ENCODE assay signal across 13 cellular contexts in the genomic region with DNA sequence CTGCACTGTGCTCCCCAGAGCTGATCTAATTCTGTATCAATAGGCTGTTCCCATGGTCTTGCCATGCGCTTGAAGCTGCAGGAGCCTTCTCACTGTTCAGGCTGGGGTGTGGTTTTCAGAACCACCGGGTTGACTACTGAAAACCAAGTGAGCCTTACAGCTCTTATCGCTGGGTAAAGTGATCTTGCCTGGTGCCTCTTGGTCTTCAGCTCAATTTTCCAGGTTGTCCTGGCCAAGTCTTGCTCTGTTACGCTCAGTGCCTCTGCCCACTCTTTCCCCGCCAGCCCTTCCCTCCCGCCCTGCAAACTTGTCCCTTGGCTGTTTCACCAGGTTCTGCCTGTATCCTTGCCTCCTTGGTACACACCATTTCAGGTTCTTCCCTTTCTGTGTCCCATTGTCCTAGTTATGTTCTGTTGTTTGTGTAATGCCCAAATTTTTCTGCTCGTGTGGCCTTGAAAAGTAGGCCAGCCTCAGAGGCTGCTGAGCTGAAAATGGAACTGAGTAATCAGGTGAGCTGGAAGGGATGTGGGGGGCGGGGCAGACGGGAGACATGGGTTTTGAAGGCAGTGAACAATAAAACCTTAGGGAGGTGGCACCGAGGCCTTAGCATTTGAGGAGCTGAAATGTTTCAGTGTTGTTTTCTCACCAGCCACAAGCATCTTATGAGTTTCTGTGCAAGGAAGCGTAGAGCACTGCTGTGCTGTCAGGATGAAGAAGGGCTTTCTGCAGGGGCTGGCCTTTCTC. TPM values are rescaled to one million over a fixed set of nuclear protein-coding genes. Genes with fewer than 3 reads are reported as not detected.
A peak's percentile ranks its signal among the peaks of the same experiment; 100 is the strongest.
DNase-seq lines count a peak whose midpoint lies in the region; ATAC-seq and TF ChIP-seq lines count a peak whose summit lies in the region.
"Had no signal": no experiment of that assay in that cellular context is flagged by ENCODE, and none has a peak within 500 bp of the region (broad histone marks: within the 10 kb centered on the region; RNA-seq: fewer than 3 reads in every experiment).

No MANE protein-coding gene starts in this region.

- H3K4me1 Mint-ChIP-seq in activated CD4-positive, alpha-beta memory T cell treated with anti-CD3 and anti-CD28 coated beads for 36 hours (ENCODE audit: low read depth), result peaks cover 34% of the 10 kb centered on the region
- peaks cover 9% of the 10 kb centered on the region for H3K4me1 Mint-ChIP-seq in nephron

- CTCF ChIA-PET in activated CD4-positive, alpha-beta memory T cell treated with anti-CD3 and anti-CD28 coated beads for 36 hours (lab: Charles Lee), result interaction anchor here (1.1 to 1.6 kb wide), 3 partner anchors 10 to 17 kb away, joined by 3 to 8 read pairs (median 7); a partner anchor contains a TSS

- no peak for TF ChIP-seq CTCF in nephron (IDR thresholded peaks at IDR 0.05; ENCODE audit: unreplicated experiment in 3 of 3)

- DNase-seq in G401 (ENCODE audit: low spot score), result peak; percentile 85
- peak; percentile 80 for DNase-seq in activated CD4-positive, alpha-beta memory T cell treated with anti-CD3 and anti-CD28 coated beads for 36 hours
- DNase-seq: activated CD8-positive, alpha-beta memory T cell treated with anti-CD3 and anti-CD28 coated beads for 24 hours; CD4-positive, CD25-positive, alpha-beta regulatory T cell; dermis blood vessel endothelial cell; NCI-H1694; NCI-H524 had no signal

- peak; percentile 68 for ATAC-seq in GM18868 (IDR thresholded peaks at IDR 0.05; ENCODE audit: unreplicated experiment)
- ATAC-seq in GM18909 (IDR thresholded peaks at IDR 0.05; ENCODE audit: poor library complexity, unreplicated experiment), result no peak
- ATAC-seq in HG02938 (IDR thresholded peaks at IDR 0.05; ENCODE audit: unreplicated experiment), result no peak
- ATAC-seq in HG03565 (IDR thresholded peaks at IDR 0.05; ENCODE audit: unreplicated experiment), result no peak

- POLR2A ChIA-PET in activated CD4-positive, alpha-beta memory T cell treated with anti-CD3 and anti-CD28 coated beads for 36 hours (lab: Charles Lee), result interaction anchor here (1.1 to 3.2 kb wide), 3 partner anchors 10 to 88 kb away, joined by 3 to 24 read pairs (median 3); a partner anchor contains a TSS

- H3K9me3 Mint-ChIP-seq in activated CD4-positive, alpha-beta memory T cell treated with anti-CD3 and anti-CD28 coated beads for 36 hours, result no peaks in the 10 kb centered on the region
- H3K9me3 Mint-ChIP-seq in nephron, result no peaks in the 10 kb centered on the region
- H3K9me3 Mint-ChIP-seq: CD4-positive, CD25-positive, alpha-beta regulatory T cell; T-helper 1 cell treated with Interleukin-12 subunit alpha and Interleukin-12 subunit beta and Interleukin-4 antibody, amounts not matched to agents 30 μg/mL and 1 μg/mL, for 36 hours had no signal

- H3K4me3 Mint-ChIP-seq in activated CD4-positive, alpha-beta memory T cell treated with anti-CD3 and anti-CD28 coated beads for 36 hours, result no peak overlapping the region
- no peak overlapping the region for H3K4me3 Mint-ChIP-seq in nephron
- H3K4me3 Mint-ChIP-seq: CD4-positive, CD25-positive, alpha-beta regulatory T cell; T-helper 1 cell treated with Interleukin-12 subunit alpha and Interleukin-12 subunit beta and Interleukin-4 antibody, amounts not matched to agents 30 μg/mL and 1 μg/mL, for 36 hours had no signal

- peaks cover 45% of the 10 kb centered on the region for H3K36me3 Mint-ChIP-seq in activated CD4-positive, alpha-beta memory T cell treated with anti-CD3 and anti-CD28 coated beads for 36 hours
- peaks cover 57% of the 10 kb centered on the region for H3K36me3 Mint-ChIP-seq in nephron (ENCODE audit: low read depth)

- intact Hi-C loops in activated CD4-positive, alpha-beta memory T cell treated with anti-CD3 and anti-CD28 coated beads for 36 hours (cut with micrococcal nuclease), result no loop called here

- no peaks in the 10 kb centered on the region for H3K27me3 Mint-ChIP-seq in activated CD4-positive, alpha-beta memory T cell treated with anti-CD3 and anti-CD28 coated beads for 36 hours
- no peaks in the 10 kb centered on the region for H3K27me3 Mint-ChIP-seq in nephron (ENCODE audit: low read depth)
- H3K27me3 Mint-ChIP-seq: CD4-positive, CD25-positive, alpha-beta regulatory T cell had no signal

- peak overlapping the region; percentile 70 for H3K27ac Mint-ChIP-seq in activated CD4-positive, alpha-beta memory T cell treated with anti-CD3 and anti-CD28 coated beads for 36 hours
- H3K27ac Mint-ChIP-seq in nephron, result peak overlapping the region; percentile 7 to 64 (median 31)
- H3K27ac Mint-ChIP-seq: T-helper 1 cell treated with Interleukin-12 subunit alpha and Interleukin-12 subunit beta and Interleukin-4 antibody, amounts not matched to agents 30 μg/mL and 1 μg/mL, for 36 hours had no signal

- in situ Hi-C loops in G401 (cut with HindIII; ENCODE audit: low sequenced_read_pairs), result no loop called here

RNA-seq across cellular contexts. Expression of a gene that starts 11.2 kb away (rescaled TPM):
- total RNA-seq in G401 (2014; rRNA removed; shearing (Covaris generic)), result 13.7 and 20.7 TPM in 2 replicates
- 10 to 100 TPM; 56.3 to 56.8 TPM for total RNA-seq in activated CD4-positive, alpha-beta memory T cell treated with anti-CD3 and anti-CD28 coated beads for 36 hours

RNA-seq across cellular contexts. Expression of a gene that starts 21.6 kb away (rescaled TPM):
- 0.49 TPM in 1 of 2 replicates, not detected in the other for total RNA-seq in G401 (2014; rRNA removed; shearing (Covaris generic))
- 1 to 10 TPM; 3.3 to 4.3 TPM for total RNA-seq in activated CD4-positive, alpha-beta memory T cell treated with anti-CD3 and anti-CD28 coated beads for 36 hours
